ENCODE assay signal across 8 cellular contexts in genomic region chr4:1793496-1793840, GRCh38. TPM values are rescaled to one million over a fixed set of nuclear protein-coding genes. Genes with fewer than 3 reads are reported as not detected.
DNase-seq lines count a peak whose midpoint lies in the region; TF ChIP-seq lines count a peak whose summit lies in the region.

No MANE protein-coding gene starts in this region.

- H3K27me3 ChIP-seq in HUES64 (ENCODE audit: insufficient read depth, low read length) (peaks cover 53% of the 10 kb centered on the region), iPS DF 6.9 (ENCODE audit: control insufficient read depth, insufficient read depth, low read length) (peaks cover 10% of the 10 kb centered on the region; the same call in 1 of the 2 replicates)

- 1% methylated on average over 44 of the region's 44 CpGs for WGBS in HUES64
- no CpG with 5 or more reads among the region's 44 CpGs for WGBS in iPS DF 6.9 (ENCODE audit: insufficient coverage, insufficient read length)

- no peaks in the 10 kb centered on the region for H3K9me3 ChIP-seq in HUES64 (ENCODE audit: insufficient read depth, low read depth, low read length)
- H3K9me3 ChIP-seq in iPS DF 6.9 (ENCODE audit: control insufficient read depth, insufficient read depth, low read length), result no peaks in the 10 kb centered on the region

- H3K27ac ChIP-seq in HUES64 (ENCODE audit: low read depth, low read length) (no peak overlapping the region; the same call in 1 of the 2 replicates), iPS DF 6.9 (ENCODE audit: low read length) (no peak overlapping the region)

- no peaks in the 10 kb centered on the region for H3K36me3 ChIP-seq in HUES64 (ENCODE audit: insufficient read depth, low read length)
- peaks cover 3% of the 10 kb centered on the region; the same call in 1 of the 2 replicates for H3K36me3 ChIP-seq in iPS DF 6.9 (ENCODE audit: control insufficient read depth, insufficient read depth, low read length)

- no peak for DNase-seq in GM12864 (ENCODE audit: low read depth)
- peak; percentile 23 for DNase-seq in activated gamma-delta T cell (lab: John Stamatoyannopoulos, UW)
- no peak for DNase-seq in iPS DF 6.9 (ENCODE audit: low read depth, low spot score)
- peak in 2 of 3 experiments; percentile 14 to 24 for DNase-seq in stimulated activated CD4-positive, alpha-beta T cell treated with anti-CD3 and anti-CD28 coated beads, TNF-alpha, amount 100 ng/mL, for 4 hours (ENCODE audit: low read depth in 3 of 3)
- no peak for DNase-seq in SHP77 (lab: John Stamatoyannopoulos, UW)
- no peak for DNase-seq in amniotic stem cell (lab: John Stamatoyannopoulos, UW)
- no peak for DNase-seq in SKM-1 (lab: John Stamatoyannopoulos, UW; ENCODE audit: unreplicated experiment)

- no peak for TF ChIP-seq CTCF in GM12864 (IDR thresholded peaks at IDR 0.05; ENCODE audit: low read depth, low read length, missing control alignments)

- H3K9ac ChIP-seq in HUES64 (ENCODE audit: low read depth, low read length), result peak overlapping the region; percentile 70

- H3K4me3 ChIP-seq in GM12864 (ENCODE audit: low read depth, low read length) (peak overlapping the region; percentile 40; the same call in 1 of the 2 replicates), HUES64 (ENCODE audit: low read length) (peak overlapping the region; percentile 70), iPS DF 6.9 (ENCODE audit: low read length) (peak overlapping the region; percentile 74; the same call in 1 of the 2 replicates)

- H3K4me1 ChIP-seq in HUES64 (ENCODE audit: insufficient read depth, low read length) (0 out of 2 replicates have a peak, but pooled peaks cover 2% of the 10 kb centered on the region), iPS DF 6.9 (ENCODE audit: control insufficient read depth, insufficient read depth, low read length) (peaks cover 3% of the 10 kb centered on the region)

RNA-seq across cellular contexts. Expression of gene FGFR3, which starts 0.4 kb away (rescaled TPM):
- 20.2 TPM for polyA plus RNA-seq in HUES64 (2013, experiment 1 of 2)
- polyA plus RNA-seq in HUES64 (2013, experiment 2 of 2), result 20.2 TPM

Comparison
In these comparisons a context has a peak if more than half of its experiments do, and no peak if none do; other contexts are left out.
1. DNase-seq: peak in activated gamma-delta T cell (single experiment) and stimulated activated CD4-positive, alpha-beta T cell treated with anti-CD3 and anti-CD28 coated beads, TNF-alpha, amount 100 ng/mL, for 4 hours (2 of 3); none in GM12864 (single experiment), iPS DF 6.9 (single experiment), SHP77 (0 of 2), amniotic stem cell (single experiment) and SKM-1 (single experiment).
2. Peak in every context shown above with its lines, with median percentiles within 50 percentile points of each other: H3K4me3 ChIP-seq.